In the genomic region with DNA sequence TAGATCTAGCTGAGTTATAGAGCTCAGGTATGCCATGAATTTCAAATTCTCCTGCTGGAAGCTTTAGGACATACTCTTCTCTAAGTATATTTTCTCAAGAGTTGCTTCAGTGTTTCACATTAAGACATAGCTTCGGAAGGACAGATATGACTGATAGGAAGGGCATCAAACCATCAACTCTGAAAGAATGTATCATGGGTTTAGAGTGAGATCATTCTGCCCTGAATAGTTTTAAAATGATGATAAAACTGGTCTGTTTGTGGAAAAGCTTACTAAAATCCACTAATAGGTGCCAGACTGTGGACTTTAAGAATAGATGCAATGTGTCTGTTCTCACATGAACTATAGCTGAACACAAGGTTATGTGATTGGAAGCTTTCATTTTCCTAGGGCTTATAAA, we compare ENCODE assay signal across 26 cellular contexts. TPM values are rescaled to one million over a fixed set of nuclear protein-coding genes. Genes with fewer than 3 reads are reported as not detected.
DNase-seq lines count a peak whose midpoint lies in the region; ATAC-seq and TF ChIP-seq lines count a peak whose summit lies in the region.
"Had no signal": no experiment of that assay in that cellular context is flagged by ENCODE, and none has a peak within 500 bp of the region (broad histone marks: within the 10 kb centered on the region; RNA-seq: fewer than 3 reads in every experiment).

No MANE protein-coding gene starts in this region.

- peaks cover 1 to 5% of the 10 kb centered on the region in 2 donors for H3K9me3 Mint-ChIP-seq in activated T-cell treated with anti-CD3 and anti-CD28 coated beads, Interleukin-2, amount 50 U/mL, for 72 hours
- H3K9me3 Mint-ChIP-seq in progenitor cell of endocrine pancreas (ENCODE audit: low read depth) = peaks cover 5% of the 10 kb centered on the region
- peaks cover 0 to 6% of the 10 kb centered on the region in 2 donors for H3K9me3 Mint-ChIP-seq in effector memory CD8-positive, alpha-beta T cell
- H3K9me3 Mint-ChIP-seq: activated CD4-positive, alpha-beta memory T cell treated with anti-CD3 and anti-CD28 coated beads for 36 hours had no signal

- no peaks in the 10 kb centered on the region for H3K79me1 ChIP-seq in IMR-90 (ENCODE audit: low read depth in 1 of 2, low read length in 2 of 2)

- no peaks in the 10 kb centered on the region for H3K4me1 ChIP-seq in IMR-90 (ENCODE audit: control insufficient read depth, insufficient read depth, low read length)
- H3K4me1 ChIP-seq in uterus = no peaks in the 10 kb centered on the region
- H3K4me1 ChIP-seq: breast epithelium, esophagus squamous epithelium, tibial nerve had no signal

- H3K14ac ChIP-seq in IMR-90 (replicated peaks; ENCODE audit: low read depth, low read length) = no peak overlapping the region

- no peak overlapping the region for H2BK120ac ChIP-seq in IMR-90 (ENCODE audit: low read depth, low read length)

- H3K4me3 ChIP-seq in IMR-90 (ENCODE audit: insufficient read depth, low read depth, low read length) (no peak overlapping the region), fibroblast of mammary gland (ENCODE audit: control insufficient read depth, low read depth, low read length) (no peak overlapping the region), uterus (no peak overlapping the region)
- H3K4me3 ChIP-seq: breast epithelium, esophagus squamous epithelium, tibial nerve had no signal

- TF ChIP-seq RAD21 in IMR-90 (IDR thresholded peaks at IDR 0.05; ENCODE audit: low read length) = no peak

- no peak overlapping the region; the same call in 1 of the 2 replicates for H3K4me2 ChIP-seq in IMR-90 (ENCODE audit: low read depth, low read length)

- DNase-seq in activated T-cell treated with anti-CD3 and anti-CD28 coated beads, Interleukin-2, amount 50 U/mL, for 72 hours = no peak
- no peak for DNase-seq in activated T-cell treated with anti-CD3 and anti-CD28 coated beads for 4 hours
- peak; percentile 52 for DNase-seq in IMR-90
- peak; percentile 18 for DNase-seq in fibroblast of mammary gland (ENCODE audit: low read depth)
- no peak for DNase-seq in progenitor cell of endocrine pancreas (ENCODE audit: low spot score, unreplicated experiment)
- no peak for DNase-seq in NCI-H2081 (lab: John Stamatoyannopoulos, UW)
- no peak for DNase-seq in effector memory CD8-positive, alpha-beta T cell
- DNase-seq in uterus = no peak
- DNase-seq: activated CD4-positive, alpha-beta memory T cell treated with anti-CD3 and anti-CD28 coated beads for 36 hours; CD4-positive, CD25-positive, alpha-beta regulatory T cell; esophagus squamous epithelium; glutamatergic neuron; left colon; mesenchymal stem cell; NCI-H1092; NCI-H187 treated with DMSO at 0.1 percent for 48 hours; NCI-H2227 treated with DMSO at 0.1 percent for 48 hours; NCI-H748 treated with DMSO at 0.1 percent for 48 hours; nucleus accumbens; stimulated activated CD4-positive, alpha-beta T cell treated with anti-CD3 and anti-CD28 coated beads, Interleukin-2, amount 100 ng/mL, for 48 hours; stimulated activated naive CD4-positive, alpha-beta T cell treated with Interleukin-2 at 50 U/mL for 16 hours; T-helper 9 cell had no signal

- TF ChIP-seq CTCF in IMR-90 (conservative IDR thresholded peaks at IDR 0.05; ENCODE audit: low read depth, low read length) (no peak), fibroblast of mammary gland (conservative IDR thresholded peaks at IDR 0.05; ENCODE audit: control insufficient read depth, insufficient read depth, low read depth, low read length) (no peak), progenitor cell of endocrine pancreas (IDR thresholded peaks at IDR 0.05; ENCODE audit: unreplicated experiment) (no peak), uterus (IDR thresholded peaks at IDR 0.05) (no peak)

- H2AK9ac ChIP-seq in IMR-90 (replicated peaks; ENCODE audit: low read depth, low read length, poor library complexity) = no peak overlapping the region

- dilution Hi-C loops in IMR-90 (cut with HindIII; ENCODE audit: low sequenced_read_pairs, unreplicated experiment) = no loop called here

- H3K27ac ChIP-seq in IMR-90 (ENCODE audit: insufficient read depth, low read length) (no peak overlapping the region), uterus (no peak overlapping the region)
- H3K27ac ChIP-seq: breast epithelium, esophagus squamous epithelium, tibial nerve had no signal

- H2BK20ac ChIP-seq in IMR-90 (ENCODE audit: low read depth, low read length) = no peak overlapping the region

- no TSS peak for BruUV-seq in IMR-90 (replicated peaks; lab: Mats Ljungman, UMichigan)

- H2BK15ac ChIP-seq in IMR-90 (ENCODE audit: low read depth, low read length) = no peak overlapping the region

- no peak overlapping the region for H3K56ac ChIP-seq in IMR-90 (ENCODE audit: extremely low read depth, insufficient read depth, low read length)

- no peak overlapping the region for H3K18ac ChIP-seq in IMR-90 (ENCODE audit: low read depth, low read length)

- peaks cover 6 to 9% of the 10 kb centered on the region in 2 donors for H3K36me3 Mint-ChIP-seq in activated T-cell treated with anti-CD3 and anti-CD28 coated beads, Interleukin-2, amount 50 U/mL, for 72 hours (ENCODE audit: insufficient read depth in 2 of 2)
- H3K36me3 Mint-ChIP-seq in progenitor cell of endocrine pancreas (ENCODE audit: insufficient read depth) = peaks cover 16% of the 10 kb centered on the region
- peaks cover 17% of the 10 kb centered on the region for H3K36me3 Mint-ChIP-seq in effector memory CD8-positive, alpha-beta T cell (ENCODE audit: insufficient read depth)
- H3K36me3 Mint-ChIP-seq: WTC11 had no signal

- H3K4me3 Mint-ChIP-seq in activated T-cell treated with anti-CD3 and anti-CD28 coated beads, Interleukin-2, amount 50 U/mL, for 72 hours = peak overlapping the region in 1 of 2 donors; percentile 11
- no peak overlapping the region for H3K4me3 Mint-ChIP-seq in progenitor cell of endocrine pancreas (ENCODE audit: low read depth)
- H3K4me3 Mint-ChIP-seq in effector memory CD8-positive, alpha-beta T cell = no peak overlapping the region
- H3K4me3 Mint-ChIP-seq: activated CD4-positive, alpha-beta memory T cell treated with anti-CD3 and anti-CD28 coated beads for 36 hours; activated T-helper 1 cell treated with anti-CD3 and anti-CD28 coated beads, Interleukin-12 subunit alpha, Interleukin-12 subunit beta, Interleukin-2, Interleukin-4 antibody, amounts not matched to agents 30 ng/mL and 10 ng/mL and 1 ng/mL, durations not matched to agents 14 hours and 24 hours and 36 hours; CD4-positive, CD25-positive, alpha-beta regulatory T cell; WTC11 had no signal

- no peaks in the 10 kb centered on the region for H3K36me3 ChIP-seq in IMR-90 (ENCODE audit: control insufficient read depth, insufficient read depth, low read length)
- no peaks in the 10 kb centered on the region for H3K36me3 ChIP-seq in uterus
- H3K36me3 ChIP-seq: breast epithelium had no signal

- H2AK5ac ChIP-seq in IMR-90 (ENCODE audit: low read depth, low read length) = no peak overlapping the region

- H3K27me3 Mint-ChIP-seq in activated T-cell treated with anti-CD3 and anti-CD28 coated beads, Interleukin-2, amount 50 U/mL, for 72 hours (ENCODE audit: low read depth) = no peaks in the 10 kb centered on the region
- H3K27me3 Mint-ChIP-seq in progenitor cell of endocrine pancreas = peaks cover 3% of the 10 kb centered on the region
- H3K27me3 Mint-ChIP-seq in effector memory CD8-positive, alpha-beta T cell = no peaks in the 10 kb centered on the region
- H3K27me3 Mint-ChIP-seq: activated CD4-positive, alpha-beta memory T cell treated with anti-CD3 and anti-CD28 coated beads for 36 hours had no signal

- no peak overlapping the region for H4K5ac ChIP-seq in IMR-90 (ENCODE audit: low read depth, low read length)

- H2BK5ac ChIP-seq in IMR-90 (ENCODE audit: low read depth, low read length, poor library complexity, severe bottlenecking) = no peak overlapping the region

- ATAC-seq in activated T-cell treated with anti-CD3 and anti-CD28 coated beads, Interleukin-2, amount 50 U/mL, for 72 hours (replicated peaks in 1 of 2) = peak; percentile 88 to 89
- ATAC-seq in IMR-90 (ENCODE audit: low read depth) = peak; percentile 49
- no peak for ATAC-seq in effector memory CD8-positive, alpha-beta T cell (replicated peaks)
- ATAC-seq: left colon, WTC11 had no signal

- POLR2A ChIA-PET in IMR-90 (lab: Charles Lee; ENCODE audit: unreplicated experiment) = no interaction called here

- WGBS in IMR-90 (ENCODE audit: extremely low coverage in 2 of 2, insufficient read length in 1 of 2), 2 experiments = no CpG with 5 or more reads among the region's 1 CpG

- intact Hi-C loops in IMR-90 (cut with micrococcal nuclease) = no loop called here
- intact Hi-C loops in uterus (cut with DNase I; ENCODE audit: low total_unique reads) = no loop called here

- no peaks in the 10 kb centered on the region for H3K27me3 ChIP-seq in IMR-90 (ENCODE audit: control insufficient read depth, insufficient read depth, low read length)
- H3K27me3 ChIP-seq in uterus = no peaks in the 10 kb centered on the region
- H3K27me3 ChIP-seq: breast epithelium, esophagus squamous epithelium, tibial nerve had no signal

- in situ Hi-C loops in IMR-90 (cut with MboI; ENCODE audit: low sequenced_read_pairs) = no loop called here

- no peaks in the 10 kb centered on the region for H4K20me1 ChIP-seq in IMR-90 (ENCODE audit: insufficient read depth, low read length)

- no peaks in the 10 kb centered on the region for H3K9me3 ChIP-seq in IMR-90 (ENCODE audit: control insufficient read depth, insufficient read depth, low read length)
- H3K9me3 ChIP-seq in uterus = no peaks in the 10 kb centered on the region
- H3K9me3 ChIP-seq: breast epithelium, esophagus squamous epithelium, tibial nerve had no signal

- peak overlapping the region; percentile 11 for H3K27ac Mint-ChIP-seq in activated T-cell treated with anti-CD3 and anti-CD28 coated beads, Interleukin-2, amount 50 U/mL, for 72 hours
- no peak overlapping the region for H3K27ac Mint-ChIP-seq in progenitor cell of endocrine pancreas
- no peak overlapping the region for H3K27ac Mint-ChIP-seq in effector memory CD8-positive, alpha-beta T cell
- H3K27ac Mint-ChIP-seq: activated CD4-positive, alpha-beta memory T cell treated with anti-CD3 and anti-CD28 coated beads for 36 hours; activated T-helper 1 cell treated with anti-CD3 and anti-CD28 coated beads, Interleukin-12 subunit alpha, Interleukin-12 subunit beta, Interleukin-2, Interleukin-4 antibody, amounts not matched to agents 30 ng/mL and 10 ng/mL and 1 ng/mL, durations not matched to agents 14 hours and 24 hours and 36 hours; WTC11 had no signal

- no peak overlapping the region for H3K9ac ChIP-seq in IMR-90 (ENCODE audit: low read depth, low read length)

- no peak overlapping the region for H3K4ac ChIP-seq in IMR-90 (ENCODE audit: low read depth, low read length)

- TF ChIP-seq POLR2A in IMR-90 (IDR thresholded peaks at IDR 0.05; ENCODE audit: low read depth, low read length) (no peak), uterus (IDR thresholded peaks at IDR 0.05) (no peak)

- no peaks in the 10 kb centered on the region for H3K9me1 ChIP-seq in IMR-90 (ENCODE audit: insufficient read depth, low read length)

- peaks cover 39% of the 10 kb centered on the region for H3K4me1 Mint-ChIP-seq in activated T-cell treated with anti-CD3 and anti-CD28 coated beads, Interleukin-2, amount 50 U/mL, for 72 hours (ENCODE audit: low read depth)
- H3K4me1 Mint-ChIP-seq in progenitor cell of endocrine pancreas (ENCODE audit: low read depth) = peaks cover 2% of the 10 kb centered on the region
- H3K4me1 Mint-ChIP-seq in effector memory CD8-positive, alpha-beta T cell (ENCODE audit: low read depth in 2 of 2) = peaks cover 13 to 18% of the 10 kb centered on the region in 2 donors
- H3K4me1 Mint-ChIP-seq: WTC11 had no signal

- CTCF ChIA-PET in IMR-90 (lab: Yijun Ruan, JAX) = interaction anchor here (0.9 to 1.3 kb wide), 2 partner anchors 9 to 299 kb away, joined by 3 to 4 read pairs; a partner anchor contains a TSS

- no peak overlapping the region for H3K23ac ChIP-seq in IMR-90 (ENCODE audit: low read depth, low read length)

- H4K8ac ChIP-seq in IMR-90 (ENCODE audit: low read depth in 2 of 2, low read length in 2 of 2) = no peak overlapping the region

- no peak overlapping the region for H4K91ac ChIP-seq in IMR-90 (ENCODE audit: insufficient read depth, low read depth, low read length)

- no peak overlapping the region for H2AFZ ChIP-seq in IMR-90 (replicated peaks; ENCODE audit: low read length, poor library complexity)

RNA-seq across cellular contexts. Expression of a gene that starts 8.4 kb away (rescaled TPM):
- 10 to 100 TPM; 17.9 to 19.1 TPM for total RNA-seq in activated T-cell treated with anti-CD3 and anti-CD28 coated beads, Interleukin-2, amount 50 U/mL, for 72 hours
- total RNA-seq in IMR-90 (2012; rRNA removed) (2.3 and 2.5 TPM in 2 replicates), progenitor cell of endocrine pancreas (15.6 and 16.0 TPM in 2 replicates), uterus (10 to 100 TPM in 3 of 4 donors, 1 to 10 TPM in 1; 3.3 to 71.0 (median 20.9) TPM)
- 1.2 and 1.7 TPM in 2 replicates for polyA plus RNA-seq in IMR-90 (2012; rRNA removed)
- polyA plus RNA-seq in IMR-90 (2012; cell fraction: cytosol; rRNA removed) = 0.66 and 0.84 TPM in 2 replicates
- polyA plus RNA-seq in IMR-90 (2012; cell fraction: nucleus; rRNA removed; ENCODE audit: low replicate concordance) = 1.2 and 7.2 TPM in 2 replicates

Comparison
In these comparisons a context has a peak if more than half of its experiments do, and no peak if none do; other contexts are left out.
1. DNase-seq: peak in IMR-90 (single experiment) and fibroblast of mammary gland (single experiment); none in activated T-cell treated with anti-CD3 and anti-CD28 coated beads, Interleukin-2, amount 50 U/mL, for 72 hours (0 of 2), activated T-cell treated with anti-CD3 and anti-CD28 coated beads for 4 hours (single experiment), progenitor cell of endocrine pancreas (single experiment), NCI-H2081 (0 of 2), effector memory CD8-positive, alpha-beta T cell (0 of 3) and uterus (0 of 2).